Comparison of ENCODE assay signal across 8 cellular contexts in genomic region chr6:134175532-134176282, GRCh38.
DNase-seq lines count a peak whose midpoint lies in the region; ATAC-seq and TF ChIP-seq lines count a peak whose summit lies in the region.

No MANE protein-coding gene starts in this region.

- intact Hi-C loops in Right ventricle myocardium superior (cut with DNase I) (loop anchor here (10.0 kb wide), 2 partner anchors 339 to 369 kb away; no protein-coding TSS in a partner anchor), vagina (cut with DNase I) (loop anchor here (5.0 kb wide), 1 partner anchor 462 kb away; no protein-coding TSS in a partner anchor)

- H3K27ac Mint-ChIP-seq in activated naive CD4-positive, alpha-beta T cell treated with anti-CD3 and anti-CD28 coated beads, Interleukin-2, amount 50 U/mL, for 72 hours = peak overlapping the region; percentile 91 to 97
- H3K27ac Mint-ChIP-seq in osteocyte (ENCODE audit: unreplicated experiment) = peak overlapping the region; percentile 98

- H3K4me1 ChIP-seq in vagina = peaks cover 52% of the 10 kb centered on the region

- H3K27me3 Mint-ChIP-seq in osteocyte (ENCODE audit: unreplicated experiment) = no peaks in the 10 kb centered on the region

- H3K4me3 ChIP-seq in GM08714 (ENCODE audit: low read length) (peak overlapping the region; percentile 63; the same call in 1 of the 2 replicates), HFF-Myc (replicated peaks; ENCODE audit: low read depth, low read length) (peak overlapping the region; percentile 66), vagina (peak overlapping the region; percentile 89 to 95)

- H3K4me1 Mint-ChIP-seq in osteocyte (ENCODE audit: unreplicated experiment) = peaks cover 56% of the 10 kb centered on the region

- TF ChIP-seq CTCF in HFF-Myc (IDR thresholded peaks at IDR 0.05; ENCODE audit: low read depth, low read length, missing control alignments) = no peak
- no peak for TF ChIP-seq CTCF in osteocyte (IDR thresholded peaks at IDR 0.05)
- TF ChIP-seq CTCF in vagina (IDR thresholded peaks at IDR 0.05) = no peak

- peak overlapping the region; percentile 98 for H3K27ac ChIP-seq in vagina

- peaks cover 36 to 44% of the 10 kb centered on the region in 2 donors for H3K36me3 Mint-ChIP-seq in activated naive CD4-positive, alpha-beta T cell treated with anti-CD3 and anti-CD28 coated beads, Interleukin-2, amount 50 U/mL, for 72 hours
- peaks cover 37% of the 10 kb centered on the region for H3K36me3 Mint-ChIP-seq in osteocyte (ENCODE audit: unreplicated experiment)

- peak; percentile 3 to 33 for ATAC-seq in activated naive CD4-positive, alpha-beta T cell treated with anti-CD3 and anti-CD28 coated beads, Interleukin-2, amount 50 U/mL, for 72 hours
- ATAC-seq in Right ventricle myocardium superior (ENCODE audit: poor library complexity) = peak; percentile 52

- no peaks in the 10 kb centered on the region for H3K9me3 Mint-ChIP-seq in activated naive CD4-positive, alpha-beta T cell treated with anti-CD3 and anti-CD28 coated beads, Interleukin-2, amount 50 U/mL, for 72 hours
- no peaks in the 10 kb centered on the region for H3K9me3 Mint-ChIP-seq in osteocyte (ENCODE audit: unreplicated experiment)

- DNase-seq in HFF-Myc (ENCODE audit: extremely low read depth, low read depth) = no peak
- peak; percentile 21 for DNase-seq in NOMO-1 treated with DMSO at 0.1 percent for 48 hours (lab: John Stamatoyannopoulos, UW; ENCODE audit: unreplicated experiment)
- DNase-seq in activated naive CD4-positive, alpha-beta T cell treated with anti-CD3 and anti-CD28 coated beads, Interleukin-2, amount 50 U/mL, for 72 hours (ENCODE audit: low spot score in 2 of 2) = no peak
- peak; percentile 87 for DNase-seq in Right ventricle myocardium superior
- DNase-seq in osteocyte (ENCODE audit: extremely low spot score, unreplicated experiment) = peak; percentile 88
- DNase-seq in vagina (ENCODE audit: extremely low spot score in 2 of 2) = no peak
- DNase-seq in NCI-H1417 treated with DMSO at 0.1 percent for 48 hours (lab: John Stamatoyannopoulos, UW) = no peak

- no peak for TF ChIP-seq POLR2A in vagina (IDR thresholded peaks at IDR 0.05)

- no peaks in the 10 kb centered on the region for H3K27me3 ChIP-seq in vagina

- no peaks in the 10 kb centered on the region for H3K9me3 ChIP-seq in vagina

- peak overlapping the region; percentile 98 for H3K4me3 Mint-ChIP-seq in osteocyte (ENCODE audit: unreplicated experiment)

- peaks cover 0 to 31% of the 10 kb centered on the region in 2 donors for H3K36me3 ChIP-seq in vagina

Comparison
In these comparisons a context has a peak if more than half of its experiments do, and no peak if none do; other contexts are left out.
1. DNase-seq: peak in NOMO-1 treated with DMSO at 0.1 percent for 48 hours (single experiment), Right ventricle myocardium superior (single experiment) and osteocyte (single experiment); none in HFF-Myc (single experiment), activated naive CD4-positive, alpha-beta T cell treated with anti-CD3 and anti-CD28 coated beads, Interleukin-2, amount 50 U/mL, for 72 hours (0 of 2), vagina (0 of 2) and NCI-H1417 treated with DMSO at 0.1 percent for 48 hours (single experiment).
2. Peak in every context shown above with its lines, with median percentiles within 50 percentile points of each other: H3K4me3 ChIP-seq.